16 cellular contexts compared by ENCODE assay signal in genomic region chr6:19603716-19604115, GRCh38.
A peak's percentile ranks its signal among the peaks of the same experiment; 100 is the strongest.
DNase-seq lines count a peak whose midpoint lies in the region; ATAC-seq and FAIRE-seq lines count a peak whose summit lies in the region.
"Had no signal": no experiment of that assay in that cellular context is flagged by ENCODE, and none has a peak within 500 bp of the region (broad histone marks: within the 10 kb centered on the region; RNA-seq: fewer than 3 reads in every experiment).

No MANE protein-coding gene starts in this region.

- ATAC-seq in GM21825 (IDR thresholded peaks at IDR 0.05; ENCODE audit: unreplicated experiment), result no peak
- no peak for ATAC-seq in GM19328 (IDR thresholded peaks at IDR 0.05; ENCODE audit: unreplicated experiment)

- DNase-seq in Ammon's horn (ENCODE audit: low spot score) (peak; percentile 27), NCI-H446 (lab: John Stamatoyannopoulos, UW) (peak; percentile 66 to 89), fibroblast of gingiva (ENCODE audit: low read depth) (peak; percentile 4), pons (ENCODE audit: low spot score) (peak; percentile 11), GM19239 (ENCODE audit: insufficient read length, low spot score) (no peak)
- DNase-seq: CD4-positive, CD25-positive, alpha-beta regulatory T cell; EL; NCI-H1105; NCI-H146; NCI-H2029; NCI-H226; NCI-H524 treated with DMSO at 0.1 percent for 48 hours; NCI-H82; Peyer's patch had no signal

- FAIRE-seq in GM19239 (lab: Jason Lieb, UNC), result no peak
